Comparison of ENCODE assay signal across 1 cellular context in the genomic region with DNA sequence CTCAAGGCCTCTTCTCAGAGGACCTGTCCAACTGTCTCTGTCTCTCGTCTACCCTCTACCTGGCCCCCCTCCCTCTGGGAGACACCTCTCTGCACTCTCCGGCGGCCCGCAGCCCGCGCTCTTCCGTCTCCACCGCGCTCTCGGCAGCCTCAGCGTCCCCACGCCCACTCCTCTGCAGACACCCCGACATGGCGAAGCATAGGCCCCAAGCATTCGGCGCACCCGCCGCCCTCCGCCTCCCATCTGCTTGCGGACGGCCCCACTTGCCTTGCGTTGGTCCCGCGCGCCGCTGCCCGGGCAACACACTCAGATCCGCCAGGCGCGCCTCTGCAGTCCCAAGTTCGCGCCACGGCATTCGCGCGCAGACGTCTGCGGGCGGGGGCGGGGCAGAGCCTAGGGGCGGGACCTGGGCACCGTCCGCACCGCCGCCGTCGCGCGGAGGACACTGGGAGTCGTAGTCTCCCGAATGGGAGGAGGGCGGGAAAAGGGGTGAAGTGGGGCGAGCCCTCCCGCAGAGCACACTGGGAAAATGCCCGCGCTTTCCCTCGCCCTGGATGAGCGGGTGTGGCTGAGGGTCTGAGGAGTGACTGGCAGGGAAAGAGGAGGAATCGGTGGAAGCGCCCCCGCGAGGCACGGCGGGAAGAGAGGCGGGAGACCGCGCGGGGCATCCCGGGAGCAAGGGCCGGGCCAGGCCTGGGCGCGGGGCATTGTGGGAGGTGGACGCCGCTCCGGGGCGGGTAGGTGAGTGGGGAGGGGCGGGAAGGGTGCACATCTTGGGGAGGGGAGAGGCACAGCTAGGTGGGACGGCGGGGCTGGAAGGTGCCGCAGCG.
TF ChIP-seq lines count a peak whose summit lies in the region.

LIG1 (minus strand) TSS at position 371 of the 830 bp plus-strand sequence. CDS start 4,778 bp downstream, outside the sequence.
ZSWIM9 (plus strand) TSS at position 707 of the 830 bp plus-strand sequence. CDS start 1,123 bp downstream, outside the sequence.

TF ChIP-seq in HepG2, 621 proteins besides CTCF, POLR2A, EP300 and RAD21 (continued from another document and continues in another):
- TF ChIP-seq CERS6 (CRISPR knock-in tag; IDR thresholded peaks at IDR 0.05): peak; percentile 65; the same call in 1 of the 2 replicates
- TF ChIP-seq, protein P1, sequence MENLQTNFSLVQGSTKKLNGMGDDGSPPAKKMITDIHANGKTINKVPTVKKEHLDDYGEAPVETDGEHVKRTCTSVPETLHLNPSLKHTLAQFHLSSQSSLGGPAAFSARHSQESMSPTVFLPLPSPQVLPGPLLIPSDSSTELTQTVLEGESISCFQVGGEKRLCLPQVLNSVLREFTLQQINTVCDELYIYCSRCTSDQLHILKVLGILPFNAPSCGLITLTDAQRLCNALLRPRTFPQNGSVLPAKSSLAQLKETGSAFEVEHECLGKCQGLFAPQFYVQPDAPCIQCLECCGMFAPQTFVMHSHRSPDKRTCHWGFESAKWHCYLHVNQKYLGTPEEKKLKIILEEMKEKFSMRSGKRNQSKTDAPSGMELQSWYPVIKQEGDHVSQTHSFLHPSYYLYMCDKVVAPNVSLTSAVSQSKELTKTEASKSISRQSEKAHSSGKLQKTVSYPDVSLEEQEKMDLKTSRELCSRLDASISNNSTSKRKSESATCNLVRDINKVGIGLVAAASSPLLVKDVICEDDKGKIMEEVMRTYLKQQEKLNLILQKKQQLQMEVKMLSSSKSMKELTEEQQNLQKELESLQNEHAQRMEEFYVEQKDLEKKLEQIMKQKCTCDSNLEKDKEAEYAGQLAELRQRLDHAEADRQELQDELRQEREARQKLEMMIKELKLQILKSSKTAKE (CRISPR knock-in tag; IDR thresholded peaks at IDR 0.05; ENCODE audit: borderline replicate concordance): peak; percentile 52; the same call in 1 of the 2 replicates
- no peak for TF ChIP-seq CEBPB (IDR thresholded peaks at IDR 0.05; ENCODE audit: borderline replicate concordance, low read depth, low read length)
- TF ChIP-seq CREB1 (IDR thresholded peaks at IDR 0.05): peak; percentile 62; the same call in 1 of the 2 replicates
- TF ChIP-seq CREB1 (CRISPR knock-in tag; IDR thresholded peaks at IDR 0.05): peak; percentile 74; the same call in 1 of the 2 replicates
- TF ChIP-seq, protein P2, sequence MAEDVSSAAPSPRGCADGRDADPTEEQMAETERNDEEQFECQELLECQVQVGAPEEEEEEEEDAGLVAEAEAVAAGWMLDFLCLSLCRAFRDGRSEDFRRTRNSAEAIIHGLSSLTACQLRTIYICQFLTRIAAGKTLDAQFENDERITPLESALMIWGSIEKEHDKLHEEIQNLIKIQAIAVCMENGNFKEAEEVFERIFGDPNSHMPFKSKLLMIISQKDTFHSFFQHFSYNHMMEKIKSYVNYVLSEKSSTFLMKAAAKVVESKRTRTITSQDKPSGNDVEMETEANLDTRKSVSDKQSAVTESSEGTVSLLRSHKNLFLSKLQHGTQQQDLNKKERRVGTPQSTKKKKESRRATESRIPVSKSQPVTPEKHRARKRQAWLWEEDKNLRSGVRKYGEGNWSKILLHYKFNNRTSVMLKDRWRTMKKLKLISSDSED (CRISPR knock-in tag; IDR thresholded peaks at IDR 0.05): no peak
- TF ChIP-seq, protein P3, sequence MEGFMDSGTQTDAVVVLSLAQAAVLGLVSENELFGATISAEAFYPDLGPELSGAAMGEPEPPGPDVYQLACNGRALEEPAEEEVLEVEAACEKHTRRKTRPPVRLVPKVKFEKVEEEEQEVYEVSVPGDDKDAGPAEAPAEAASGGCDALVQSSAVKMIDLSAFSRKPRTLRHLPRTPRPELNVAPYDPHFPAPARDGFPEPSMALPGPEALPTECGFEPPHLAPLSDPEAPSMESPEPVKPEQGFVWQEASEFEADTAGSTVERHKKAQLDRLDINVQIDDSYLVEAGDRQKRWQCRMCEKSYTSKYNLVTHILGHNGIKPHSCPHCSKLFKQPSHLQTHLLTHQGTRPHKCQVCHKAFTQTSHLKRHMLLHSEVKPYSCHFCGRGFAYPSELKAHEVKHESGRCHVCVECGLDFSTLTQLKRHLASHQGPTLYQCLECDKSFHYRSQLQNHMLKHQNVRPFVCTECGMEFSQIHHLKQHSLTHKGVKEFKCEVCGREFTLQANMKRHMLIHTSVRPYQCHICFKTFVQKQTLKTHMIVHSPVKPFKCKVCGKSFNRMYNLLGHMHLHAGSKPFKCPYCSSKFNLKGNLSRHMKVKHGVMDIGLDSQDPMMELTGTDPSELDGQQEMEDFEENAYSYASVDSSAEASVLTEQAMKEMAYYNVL (CRISPR knock-in tag; IDR thresholded peaks at IDR 0.05; ENCODE audit: borderline replicate concordance): no peak
- TF ChIP-seq, protein P4, sequence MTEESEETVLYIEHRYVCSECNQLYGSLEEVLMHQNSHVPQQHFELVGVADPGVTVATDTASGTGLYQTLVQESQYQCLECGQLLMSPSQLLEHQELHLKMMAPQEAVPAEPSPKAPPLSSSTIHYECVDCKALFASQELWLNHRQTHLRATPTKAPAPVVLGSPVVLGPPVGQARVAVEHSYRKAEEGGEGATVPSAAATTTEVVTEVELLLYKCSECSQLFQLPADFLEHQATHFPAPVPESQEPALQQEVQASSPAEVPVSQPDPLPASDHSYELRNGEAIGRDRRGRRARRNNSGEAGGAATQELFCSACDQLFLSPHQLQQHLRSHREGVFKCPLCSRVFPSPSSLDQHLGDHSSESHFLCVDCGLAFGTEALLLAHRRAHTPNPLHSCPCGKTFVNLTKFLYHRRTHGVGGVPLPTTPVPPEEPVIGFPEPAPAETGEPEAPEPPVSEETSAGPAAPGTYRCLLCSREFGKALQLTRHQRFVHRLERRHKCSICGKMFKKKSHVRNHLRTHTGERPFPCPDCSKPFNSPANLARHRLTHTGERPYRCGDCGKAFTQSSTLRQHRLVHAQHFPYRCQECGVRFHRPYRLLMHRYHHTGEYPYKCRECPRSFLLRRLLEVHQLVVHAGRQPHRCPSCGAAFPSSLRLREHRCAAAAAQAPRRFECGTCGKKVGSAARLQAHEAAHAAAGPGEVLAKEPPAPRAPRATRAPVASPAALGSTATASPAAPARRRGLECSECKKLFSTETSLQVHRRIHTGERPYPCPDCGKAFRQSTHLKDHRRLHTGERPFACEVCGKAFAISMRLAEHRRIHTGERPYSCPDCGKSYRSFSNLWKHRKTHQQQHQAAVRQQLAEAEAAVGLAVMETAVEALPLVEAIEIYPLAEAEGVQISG (CRISPR knock-in tag; IDR thresholded peaks at IDR 0.05): peak; percentile 77
- TF ChIP-seq, protein P5, sequence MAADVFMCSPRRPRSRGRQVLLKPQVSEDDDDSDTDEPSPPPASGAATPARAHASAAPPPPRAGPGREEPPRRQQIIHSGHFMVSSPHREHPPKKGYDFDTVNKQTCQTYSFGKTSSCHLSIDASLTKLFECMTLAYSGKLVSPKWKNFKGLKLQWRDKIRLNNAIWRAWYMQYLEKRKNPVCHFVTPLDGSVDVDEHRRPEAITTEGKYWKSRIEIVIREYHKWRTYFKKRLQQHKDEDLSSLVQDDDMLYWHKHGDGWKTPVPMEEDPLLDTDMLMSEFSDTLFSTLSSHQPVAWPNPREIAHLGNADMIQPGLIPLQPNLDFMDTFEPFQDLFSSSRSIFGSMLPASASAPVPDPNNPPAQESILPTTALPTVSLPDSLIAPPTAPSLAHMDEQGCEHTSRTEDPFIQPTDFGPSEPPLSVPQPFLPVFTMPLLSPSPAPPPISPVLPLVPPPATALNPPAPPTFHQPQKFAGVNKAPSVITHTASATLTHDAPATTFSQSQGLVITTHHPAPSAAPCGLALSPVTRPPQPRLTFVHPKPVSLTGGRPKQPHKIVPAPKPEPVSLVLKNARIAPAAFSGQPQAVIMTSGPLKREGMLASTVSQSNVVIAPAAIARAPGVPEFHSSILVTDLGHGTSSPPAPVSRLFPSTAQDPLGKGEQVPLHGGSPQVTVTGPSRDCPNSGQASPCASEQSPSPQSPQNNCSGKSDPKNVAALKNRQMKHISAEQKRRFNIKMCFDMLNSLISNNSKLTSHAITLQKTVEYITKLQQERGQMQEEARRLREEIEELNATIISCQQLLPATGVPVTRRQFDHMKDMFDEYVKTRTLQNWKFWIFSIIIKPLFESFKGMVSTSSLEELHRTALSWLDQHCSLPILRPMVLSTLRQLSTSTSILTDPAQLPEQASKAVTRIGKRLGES (CRISPR knock-in tag; IDR thresholded peaks at IDR 0.05; ENCODE audit: borderline replicate concordance): no peak
- no peak; the same call in 1 of the 2 replicates for TF ChIP-seq ZNF552 (CRISPR knock-in tag; IDR thresholded peaks at IDR 0.05; ENCODE audit: borderline replicate concordance)
- TF ChIP-seq PHF5A (CRISPR knock-in tag; IDR thresholded peaks at IDR 0.05; ENCODE audit: low read depth, unreplicated experiment): no peak
- TF ChIP-seq ZSCAN20 (CRISPR knock-in tag; IDR thresholded peaks at IDR 0.05; ENCODE audit: borderline replicate concordance): 0 out of 2 replicates have a peak, but pooled peaks have one; percentile 28
- TF ChIP-seq ZBTB21 (CRISPR knock-in tag; IDR thresholded peaks at IDR 0.05): no peak; the same call in 1 of the 2 replicates
- peak; percentile 87 for TF ChIP-seq ZNF883 (CRISPR knock-in tag; IDR thresholded peaks at IDR 0.05; ENCODE audit: not compliant biosample characterization)
- no peak for TF ChIP-seq MTA3 (CRISPR knock-in tag; IDR thresholded peaks at IDR 0.05)
- peak; percentile 40; the same call in 1 of the 2 replicates for TF ChIP-seq ZNF510 (CRISPR knock-in tag; IDR thresholded peaks at IDR 0.05; ENCODE audit: low read depth)
- TF ChIP-seq ATF6 (CRISPR knock-in tag; conservative IDR thresholded peaks at IDR 0.05): no peak
- peak; percentile 98 for TF ChIP-seq TFDP1 (CRISPR knock-in tag; IDR thresholded peaks at IDR 0.05; ENCODE audit: borderline replicate concordance)
- TF ChIP-seq, protein P6, sequence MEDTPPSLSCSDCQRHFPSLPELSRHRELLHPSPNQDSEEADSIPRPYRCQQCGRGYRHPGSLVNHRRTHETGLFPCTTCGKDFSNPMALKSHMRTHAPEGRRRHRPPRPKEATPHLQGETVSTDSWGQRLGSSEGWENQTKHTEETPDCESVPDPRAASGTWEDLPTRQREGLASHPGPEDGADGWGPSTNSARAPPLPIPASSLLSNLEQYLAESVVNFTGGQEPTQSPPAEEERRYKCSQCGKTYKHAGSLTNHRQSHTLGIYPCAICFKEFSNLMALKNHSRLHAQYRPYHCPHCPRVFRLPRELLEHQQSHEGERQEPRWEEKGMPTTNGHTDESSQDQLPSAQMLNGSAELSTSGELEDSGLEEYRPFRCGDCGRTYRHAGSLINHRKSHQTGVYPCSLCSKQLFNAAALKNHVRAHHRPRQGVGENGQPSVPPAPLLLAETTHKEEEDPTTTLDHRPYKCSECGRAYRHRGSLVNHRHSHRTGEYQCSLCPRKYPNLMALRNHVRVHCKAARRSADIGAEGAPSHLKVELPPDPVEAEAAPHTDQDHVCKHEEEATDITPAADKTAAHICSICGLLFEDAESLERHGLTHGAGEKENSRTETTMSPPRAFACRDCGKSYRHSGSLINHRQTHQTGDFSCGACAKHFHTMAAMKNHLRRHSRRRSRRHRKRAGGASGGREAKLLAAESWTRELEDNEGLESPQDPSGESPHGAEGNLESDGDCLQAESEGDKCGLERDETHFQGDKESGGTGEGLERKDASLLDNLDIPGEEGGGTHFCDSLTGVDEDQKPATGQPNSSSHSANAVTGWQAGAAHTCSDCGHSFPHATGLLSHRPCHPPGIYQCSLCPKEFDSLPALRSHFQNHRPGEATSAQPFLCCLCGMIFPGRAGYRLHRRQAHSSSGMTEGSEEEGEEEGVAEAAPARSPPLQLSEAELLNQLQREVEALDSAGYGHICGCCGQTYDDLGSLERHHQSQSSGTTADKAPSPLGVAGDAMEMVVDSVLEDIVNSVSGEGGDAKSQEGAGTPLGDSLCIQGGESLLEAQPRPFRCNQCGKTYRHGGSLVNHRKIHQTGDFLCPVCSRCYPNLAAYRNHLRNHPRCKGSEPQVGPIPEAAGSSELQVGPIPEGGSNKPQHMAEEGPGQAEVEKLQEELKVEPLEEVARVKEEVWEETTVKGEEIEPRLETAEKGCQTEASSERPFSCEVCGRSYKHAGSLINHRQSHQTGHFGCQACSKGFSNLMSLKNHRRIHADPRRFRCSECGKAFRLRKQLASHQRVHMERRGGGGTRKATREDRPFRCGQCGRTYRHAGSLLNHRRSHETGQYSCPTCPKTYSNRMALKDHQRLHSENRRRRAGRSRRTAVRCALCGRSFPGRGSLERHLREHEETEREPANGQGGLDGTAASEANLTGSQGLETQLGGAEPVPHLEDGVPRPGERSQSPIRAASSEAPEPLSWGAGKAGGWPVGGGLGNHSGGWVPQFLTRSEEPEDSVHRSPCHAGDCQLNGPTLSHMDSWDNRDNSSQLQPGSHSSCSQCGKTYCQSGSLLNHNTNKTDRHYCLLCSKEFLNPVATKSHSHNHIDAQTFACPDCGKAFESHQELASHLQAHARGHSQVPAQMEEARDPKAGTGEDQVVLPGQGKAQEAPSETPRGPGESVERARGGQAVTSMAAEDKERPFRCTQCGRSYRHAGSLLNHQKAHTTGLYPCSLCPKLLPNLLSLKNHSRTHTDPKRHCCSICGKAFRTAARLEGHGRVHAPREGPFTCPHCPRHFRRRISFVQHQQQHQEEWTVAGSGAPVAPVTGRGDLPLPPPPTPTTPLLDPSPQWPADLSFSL (CRISPR knock-in tag; IDR thresholded peaks at IDR 0.05): peak; percentile 53; the same call in 1 of the 2 replicates
- peak; percentile 91 for TF ChIP-seq ATF7-NPFF (CRISPR knock-in tag; IDR thresholded peaks at IDR 0.05; ENCODE audit: low read depth)
